ENCODE assay signal across 1 cellular context in genomic region chr20:62165762-62166399, GRCh38.
TF ChIP-seq lines count a peak whose summit lies in the region.

No MANE protein-coding gene starts in this region.

TF ChIP-seq in IMR-90, 13 proteins besides CTCF, POLR2A, EP300 and RAD21:
- TF ChIP-seq CEBPB (IDR thresholded peaks at IDR 0.05; ENCODE audit: low read depth, low read length), result peak; percentile 92
- no peak for TF ChIP-seq BHLHE40 (IDR thresholded peaks at IDR 0.05; ENCODE audit: low read depth, low read length)
